15 cellular contexts compared by ENCODE assay signal in the genomic region with DNA sequence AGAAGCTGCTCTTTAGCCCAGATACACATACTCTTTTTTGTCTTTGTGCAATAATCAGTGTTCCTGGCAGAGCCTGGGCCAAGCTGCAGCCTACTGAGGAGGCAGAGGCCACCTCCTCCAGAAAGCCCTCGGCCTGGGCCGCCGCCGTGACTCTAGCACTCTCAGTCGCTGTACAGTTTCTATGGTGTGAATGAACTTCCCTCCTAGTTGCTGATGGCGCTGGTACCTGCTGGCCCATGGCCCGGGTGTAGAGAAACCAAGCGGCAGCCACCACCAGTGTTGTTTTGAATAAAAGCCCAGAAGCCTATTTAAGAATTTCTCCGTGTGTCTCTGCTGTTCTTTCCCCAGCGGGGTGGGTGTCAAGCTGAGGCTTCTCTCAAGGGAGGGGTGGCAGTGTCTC.
"Had no signal": no experiment of that assay in that cellular context is flagged by ENCODE, and none has a peak within 500 bp of the region (broad histone marks: within the 10 kb centered on the region; RNA-seq: fewer than 3 reads in every experiment).

No MANE protein-coding gene starts in this region.

- H3K27ac ChIP-seq: brain microvascular endothelial cell, epithelial cell of prostate, heart left ventricle had no signal

- H3K9me3 ChIP-seq: heart left ventricle had no signal

- H3K36me3 Mint-ChIP-seq: activated naive CD8-positive, alpha-beta T cell treated with anti-CD3 and anti-CD28 coated beads for 36 hours; immature natural killer cell; stimulated activated memory B cell treated with anti-CD40 and anti-IgM and Interleukin-4, amounts not matched to agents 10 μg/mL and 1 μg/mL and 100 μg/mL, for 72 hours had no signal

- H3K27ac Mint-ChIP-seq: activated CD4-positive, alpha-beta T cell treated with anti-CD3 and anti-CD28 coated beads for 36 hours; activated naive CD8-positive, alpha-beta T cell treated with anti-CD3 and anti-CD28 coated beads for 36 hours; activated T-helper 1 cell treated with anti-CD3 and anti-CD28 coated beads, Interleukin-12 subunit alpha, Interleukin-12 subunit beta, Interleukin-2, Interleukin-4 antibody, amounts not matched to agents 30 ng/mL and 10 ng/mL and 1 ng/mL, durations not matched to agents 14 hours and 24 hours and 36 hours; immature natural killer cell; stimulated activated memory B cell treated with anti-CD40 and anti-IgM and Interleukin-4, amounts not matched to agents 10 μg/mL and 1 μg/mL and 100 μg/mL, for 72 hours had no signal

- H3K36me3 ChIP-seq: brain microvascular endothelial cell, heart left ventricle had no signal

- H3K4me3 Mint-ChIP-seq: activated CD4-positive, alpha-beta T cell treated with anti-CD3 and anti-CD28 coated beads for 36 hours; activated naive CD8-positive, alpha-beta T cell treated with anti-CD3 and anti-CD28 coated beads for 36 hours; activated T-helper 1 cell treated with anti-CD3 and anti-CD28 coated beads, Interleukin-12 subunit alpha, Interleukin-12 subunit beta, Interleukin-2, Interleukin-4 antibody, amounts not matched to agents 30 ng/mL and 10 ng/mL and 1 ng/mL, durations not matched to agents 14 hours and 24 hours and 36 hours; immature natural killer cell; stimulated activated memory B cell treated with anti-CD40 and anti-IgM and Interleukin-4, amounts not matched to agents 10 μg/mL and 1 μg/mL and 100 μg/mL, for 72 hours had no signal

- H3K9me3 Mint-ChIP-seq: activated naive CD8-positive, alpha-beta T cell treated with anti-CD3 and anti-CD28 coated beads for 36 hours; activated T-helper 1 cell treated with anti-CD3 and anti-CD28 coated beads, Interleukin-12 subunit alpha, Interleukin-12 subunit beta, Interleukin-2, Interleukin-4 antibody, amounts not matched to agents 30 ng/mL and 10 ng/mL and 1 ng/mL, durations not matched to agents 14 hours and 24 hours and 36 hours; immature natural killer cell; stimulated activated memory B cell treated with anti-CD40 and anti-IgM and Interleukin-4, amounts not matched to agents 10 μg/mL and 1 μg/mL and 100 μg/mL, for 72 hours had no signal

- DNase-seq: activated CD4-positive, alpha-beta T cell treated with anti-CD3 and anti-CD28 coated beads for 36 hours; activated CD8-positive, alpha-beta memory T cell treated with anti-CD3 and anti-CD28 coated beads, Interleukin-2, amount 50 U/mL, for 48 hours; activated naive CD8-positive, alpha-beta T cell treated with anti-CD3 and anti-CD28 coated beads for 36 hours; brain microvascular endothelial cell; cerebellar nuclear complex; dermis blood vessel endothelial cell; immature natural killer cell; retina; T-helper 1 cell; trophoblast cell had no signal

- ATAC-seq: activated CD4-positive, alpha-beta T cell treated with anti-CD3 and anti-CD28 coated beads for 36 hours; heart left ventricle; SK-N-SH treated with all-trans-retinoic acid at 6 μM for 48 hours; stimulated activated memory B cell treated with anti-CD40 and anti-IgM and Interleukin-4, amounts not matched to agents 10 μg/mL and 1 μg/mL and 100 μg/mL, for 72 hours had no signal

- H3K4me3 ChIP-seq: heart left ventricle had no signal
